ENCODE assay signal across 1 cellular context in genomic region chr5:62326702-62327101, GRCh38.
TF ChIP-seq lines count a peak whose summit lies in the region.

No MANE protein-coding gene starts in this region.

TF ChIP-seq in WTC11, 78 proteins besides CTCF, POLR2A, EP300 and RAD21:
- TF ChIP-seq STAT6 (CRISPR knock-in tag; conservative IDR thresholded peaks at IDR 0.05; ENCODE audit: low read depth) (no peak), ZNF121 (CRISPR knock-in tag; IDR thresholded peaks at IDR 0.05) (no peak), ZNF263 (CRISPR knock-in tag; IDR thresholded peaks at IDR 0.05; ENCODE audit: low read depth) (no peak), HMGA2 (CRISPR knock-in tag; IDR thresholded peaks at IDR 0.05) (no peak), GABPB1 (CRISPR knock-in tag; IDR thresholded peaks at IDR 0.05) (no peak), FOXP1 (CRISPR knock-in tag; IDR thresholded peaks at IDR 0.05; ENCODE audit: borderline replicate concordance) (no peak), TEAD4 (CRISPR knock-in tag; IDR thresholded peaks at IDR 0.05) (no peak), CBFB (CRISPR knock-in tag; IDR thresholded peaks at IDR 0.05; ENCODE audit: low read depth) (no peak), EMX1 (CRISPR knock-in tag; IDR thresholded peaks at IDR 0.05) (no peak), AR (CRISPR knock-in tag; IDR thresholded peaks at IDR 0.05) (no peak), NR1H2 (CRISPR knock-in tag; IDR thresholded peaks at IDR 0.05) (no peak)
- TF ChIP-seq, protein P1, sequence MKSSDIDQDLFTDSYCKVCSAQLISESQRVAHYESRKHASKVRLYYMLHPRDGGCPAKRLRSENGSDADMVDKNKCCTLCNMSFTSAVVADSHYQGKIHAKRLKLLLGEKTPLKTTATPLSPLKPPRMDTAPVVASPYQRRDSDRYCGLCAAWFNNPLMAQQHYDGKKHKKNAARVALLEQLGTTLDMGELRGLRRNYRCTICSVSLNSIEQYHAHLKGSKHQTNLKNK (CRISPR knock-in tag; IDR thresholded peaks at IDR 0.05), result no peak
- TF ChIP-seq, protein P2, sequence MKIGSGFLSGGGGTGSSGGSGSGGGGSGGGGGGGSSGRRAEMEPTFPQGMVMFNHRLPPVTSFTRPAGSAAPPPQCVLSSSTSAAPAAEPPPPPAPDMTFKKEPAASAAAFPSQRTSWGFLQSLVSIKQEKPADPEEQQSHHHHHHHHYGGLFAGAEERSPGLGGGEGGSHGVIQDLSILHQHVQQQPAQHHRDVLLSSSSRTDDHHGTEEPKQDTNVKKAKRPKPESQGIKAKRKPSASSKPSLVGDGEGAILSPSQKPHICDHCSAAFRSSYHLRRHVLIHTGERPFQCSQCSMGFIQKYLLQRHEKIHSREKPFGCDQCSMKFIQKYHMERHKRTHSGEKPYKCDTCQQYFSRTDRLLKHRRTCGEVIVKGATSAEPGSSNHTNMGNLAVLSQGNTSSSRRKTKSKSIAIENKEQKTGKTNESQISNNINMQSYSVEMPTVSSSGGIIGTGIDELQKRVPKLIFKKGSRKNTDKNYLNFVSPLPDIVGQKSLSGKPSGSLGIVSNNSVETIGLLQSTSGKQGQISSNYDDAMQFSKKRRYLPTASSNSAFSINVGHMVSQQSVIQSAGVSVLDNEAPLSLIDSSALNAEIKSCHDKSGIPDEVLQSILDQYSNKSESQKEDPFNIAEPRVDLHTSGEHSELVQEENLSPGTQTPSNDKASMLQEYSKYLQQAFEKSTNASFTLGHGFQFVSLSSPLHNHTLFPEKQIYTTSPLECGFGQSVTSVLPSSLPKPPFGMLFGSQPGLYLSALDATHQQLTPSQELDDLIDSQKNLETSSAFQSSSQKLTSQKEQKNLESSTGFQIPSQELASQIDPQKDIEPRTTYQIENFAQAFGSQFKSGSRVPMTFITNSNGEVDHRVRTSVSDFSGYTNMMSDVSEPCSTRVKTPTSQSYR (CRISPR knock-in tag; IDR thresholded peaks at IDR 0.05), result no peak
